ENCODE assay signal across 13 cellular contexts in genomic region chr2:172600644-172601043, GRCh38.
"Had no signal": no experiment of that assay in that cellular context is flagged by ENCODE, and none has a peak within 500 bp of the region (broad histone marks: within the 10 kb centered on the region; RNA-seq: fewer than 3 reads in every experiment).

No MANE protein-coding gene starts in this region.

- H3K36me3 ChIP-seq: uterus had no signal

- H3K27ac ChIP-seq: esophagus muscularis mucosa, lower lobe of right lung, pancreas, uterus had no signal

- H3K4me1 ChIP-seq: esophagus muscularis mucosa, lower lobe of right lung, pancreas, uterus had no signal

- ATAC-seq: lower lobe of right lung; pancreas; stimulated activated memory B cell treated with anti-CD40 and anti-IgM and Interleukin-4, amounts not matched to agents 10 μg/mL and 1 μg/mL and 100 μg/mL, for 72 hours; WTC11 had no signal

- H3K4me1 Mint-ChIP-seq: stimulated activated memory B cell treated with anti-CD40 and anti-IgM and Interleukin-4, amounts not matched to agents 10 μg/mL and 1 μg/mL and 100 μg/mL, for 72 hours had no signal

- H3K27me3 ChIP-seq: ascending aorta, esophagus muscularis mucosa, pancreas, uterus had no signal

- H3K27me3 Mint-ChIP-seq: activated CD4-positive, alpha-beta T cell treated with anti-CD3 and anti-CD28 coated beads, Interleukin-2, amount 10 ng/mL, durations not matched to agents 24 days and 14 days; stimulated activated memory B cell treated with anti-CD40 and anti-IgM and Interleukin-4, amounts not matched to agents 10 μg/mL and 1 μg/mL and 100 μg/mL, for 72 hours had no signal

- DNase-seq: activated CD8-positive, alpha-beta memory T cell treated with anti-CD3 and anti-CD28 coated beads for 24 hours; hypothalamus; lower lobe of right lung; pancreas; SK-N-SH; T-helper 1 cell; T1000; uterus had no signal

- H3K9me3 Mint-ChIP-seq: activated CD4-positive, alpha-beta T cell treated with anti-CD3 and anti-CD28 coated beads, Interleukin-2, amount 10 ng/mL, durations not matched to agents 24 days and 14 days; stimulated activated memory B cell treated with anti-CD40 and anti-IgM and Interleukin-4, amounts not matched to agents 10 μg/mL and 1 μg/mL and 100 μg/mL, for 72 hours; WTC11 had no signal

- H3K4me3 ChIP-seq: ascending aorta, esophagus muscularis mucosa, lower lobe of right lung, pancreas, uterus had no signal

- H3K9me3 ChIP-seq: ascending aorta, esophagus muscularis mucosa, lower lobe of right lung, pancreas, SK-N-SH, uterus had no signal

- H3K4me3 Mint-ChIP-seq: activated CD4-positive, alpha-beta T cell treated with anti-CD3 and anti-CD28 coated beads, Interleukin-2, amount 10 ng/mL, durations not matched to agents 24 days and 14 days; stimulated activated memory B cell treated with anti-CD40 and anti-IgM and Interleukin-4, amounts not matched to agents 10 μg/mL and 1 μg/mL and 100 μg/mL, for 72 hours; WTC11 had no signal

- H3K27ac Mint-ChIP-seq: activated CD4-positive, alpha-beta T cell treated with anti-CD3 and anti-CD28 coated beads, Interleukin-2, amount 10 ng/mL, durations not matched to agents 24 days and 14 days; stimulated activated memory B cell treated with anti-CD40 and anti-IgM and Interleukin-4, amounts not matched to agents 10 μg/mL and 1 μg/mL and 100 μg/mL, for 72 hours; WTC11 had no signal
